Comparison of ENCODE assay signal across 20 cellular contexts in genomic region chr9:106704056-106704625, GRCh38.
"Had no signal": no experiment of that assay in that cellular context is flagged by ENCODE, and none has a peak within 500 bp of the region (broad histone marks: within the 10 kb centered on the region; RNA-seq: fewer than 3 reads in every experiment).

No MANE protein-coding gene starts in this region.

- H2AFZ ChIP-seq: parathyroid adenoma had no signal

- H3K27ac Mint-ChIP-seq: activated CD4-positive, alpha-beta T cell treated with anti-CD3 and anti-CD28 coated beads, Interleukin-2, amount 10 ng/mL, durations not matched to agents 24 days and 14 days; activated CD8-positive, alpha-beta T cell treated with anti-CD3 and anti-CD28 coated beads for 36 hours; activated T-helper 2 cell treated with anti-CD3 and anti-CD28 coated beads, Interferon-gamma antibody, Interleukin-2, Interleukin-4, amounts not matched to agents 10 μg/mL and 5 μg/mL and 100 μg/mL, durations not matched to agents 14 hours and 24 hours and 36 hours; dendritic cell treated with granulocyte-macrophage colony-stimulating factor and Interleukin-4, amounts not matched to agents 40 ng/mL and 50 ng/mL, for 4 days; T-helper 1 cell treated with Interleukin-12 subunit alpha and Interleukin-12 subunit beta and Interleukin-4 antibody, amounts not matched to agents 30 μg/mL and 1 μg/mL, for 36 hours had no signal

- H3K27me3 Mint-ChIP-seq: activated CD4-positive, alpha-beta T cell treated with anti-CD3 and anti-CD28 coated beads, Interleukin-2, amount 10 ng/mL, durations not matched to agents 24 days and 14 days; activated CD8-positive, alpha-beta T cell treated with anti-CD3 and anti-CD28 coated beads for 36 hours; dendritic cell treated with granulocyte-macrophage colony-stimulating factor and Interleukin-4, amounts not matched to agents 40 ng/mL and 50 ng/mL, for 4 days had no signal

- H3K9ac ChIP-seq: parathyroid adenoma had no signal

- H3K27me3 ChIP-seq: esophagus squamous epithelium, gastrocnemius medialis, thyroid gland had no signal

- H3K4me1 ChIP-seq: parathyroid adenoma had no signal

- H3K79me2 ChIP-seq: parathyroid adenoma had no signal

- H3K27ac ChIP-seq: esophagus squamous epithelium, gastrocnemius medialis, parathyroid adenoma, thyroid gland had no signal

- H3K36me3 ChIP-seq: esophagus squamous epithelium, gastrocnemius medialis, thyroid gland had no signal

- ATAC-seq: activated CD8-positive, alpha-beta T cell treated with anti-CD3 and anti-CD28 coated beads for 36 hours; gastrocnemius medialis; left ventricle myocardium superior had no signal

- H3K4me3 Mint-ChIP-seq: activated CD4-positive, alpha-beta T cell treated with anti-CD3 and anti-CD28 coated beads, Interleukin-2, amount 10 ng/mL, durations not matched to agents 24 days and 14 days; activated CD8-positive, alpha-beta T cell treated with anti-CD3 and anti-CD28 coated beads for 36 hours; dendritic cell treated with granulocyte-macrophage colony-stimulating factor and Interleukin-4, amounts not matched to agents 40 ng/mL and 50 ng/mL, for 4 days; T-helper 1 cell treated with Interleukin-12 subunit alpha and Interleukin-12 subunit beta and Interleukin-4 antibody, amounts not matched to agents 30 μg/mL and 1 μg/mL, for 36 hours had no signal

- H3K9me3 ChIP-seq: esophagus squamous epithelium, gastrocnemius medialis, thyroid gland had no signal

- H3K4me1 Mint-ChIP-seq: activated CD4-positive, alpha-beta T cell treated with anti-CD3 and anti-CD28 coated beads, Interleukin-2, amount 10 ng/mL, durations not matched to agents 24 days and 14 days had no signal

- DNase-seq: activated CD4-positive, alpha-beta T cell treated with anti-CD3 and anti-CD28 coated beads, Interleukin-2, amount 10 ng/mL, durations not matched to agents 24 days and 14 days; activated CD8-positive, alpha-beta T cell treated with anti-CD3 and anti-CD28 coated beads for 36 hours; activated naive CD4-positive, alpha-beta T cell treated with Interleukin-2 at 50 U/mL for 16 hours; activated T-cell treated with anti-CD3 and anti-CD28 coated beads, Interleukin-2, amount 50 U/mL, for 1 hour; cerebellar nuclear complex; effector memory CD4-positive, alpha-beta T cell; esophagus squamous epithelium; gastrocnemius medialis; head of caudate nucleus; kidney; left ventricle myocardium superior; stimulated activated CD4-positive, alpha-beta T cell treated with anti-CD3 and anti-CD28 coated beads, Interleukin-12 subunit alpha, Interleukin-12 subunit beta, amount 100 ng/mL, for 4 hours; stimulated activated CD4-positive, alpha-beta T cell treated with anti-CD3 and anti-CD28 coated beads, Interleukin-1b, Interleukin-23, amount 100 ng/mL, for 48 hours; stimulated activated CD8-positive, alpha-beta memory T cell treated with anti-CD3 and anti-CD28 coated beads, Interleukin-4, amount 100 ng/mL, for 48 hours; stimulated activated naive CD4-positive, alpha-beta T cell; thyroid gland had no signal

- H3K4me3 ChIP-seq: esophagus squamous epithelium, gastrocnemius medialis, thyroid gland had no signal
